In genomic region chr12:88921434-88921833, GRCh38 we compare ENCODE assay signal across 20 cellular contexts.
"Had no signal": no experiment of that assay in that cellular context is flagged by ENCODE, and none has a peak within 500 bp of the region (broad histone marks: within the 10 kb centered on the region; RNA-seq: fewer than 3 reads in every experiment).

No MANE protein-coding gene starts in this region.

- H3K4me1 Mint-ChIP-seq: activated naive CD8-positive, alpha-beta T cell treated with anti-CD3 and anti-CD28 coated beads for 36 hours; naive thymus-derived CD4-positive, alpha-beta T cell had no signal

- DNase-seq: activated CD4-positive, alpha-beta memory T cell treated with anti-CD3 and anti-CD28 coated beads for 36 hours; activated CD4-positive, alpha-beta T cell treated with anti-CD3 and anti-CD28 coated beads for 4 hours; activated CD4-positive, CD25-positive, alpha-beta regulatory T cell; activated naive CD4-positive, alpha-beta T cell treated with Interleukin-2 at 50 U/mL for 16 hours; activated naive CD8-positive, alpha-beta T cell treated with anti-CD3 and anti-CD28 coated beads for 36 hours; activated T-cell treated with anti-CD3 and anti-CD28 coated beads, Interleukin-2, amount 50 U/mL, for 48 hours; central memory CD4-positive, alpha-beta T cell; effector memory CD4-positive, alpha-beta T cell; esophagus squamous epithelium; gastrocnemius medialis; hypothalamus; left cardiac atrium; naive thymus-derived CD4-positive, alpha-beta T cell; psoas muscle; stimulated activated CD4-positive, alpha-beta T cell treated with anti-CD3 and anti-CD28 coated beads, Interleukin-12 subunit alpha, Interleukin-12 subunit beta, amount 100 ng/mL, for 4 hours; stimulated activated CD4-positive, alpha-beta T cell treated with anti-CD3 and anti-CD28 coated beads, Interleukin-4, amount 100 ng/mL, for 4 hours; stimulated activated naive CD8-positive, alpha-beta T cell treated with anti-CD3 and anti-CD28 coated beads, Interleukin-15, Interleukin-2, amounts not matched to agents 100 U/mL and 50 U/mL, for 24 hours; T-helper 1 cell; tibial artery had no signal

- H3K4me1 ChIP-seq: right atrium auricular region had no signal

- H3K27me3 Mint-ChIP-seq: activated CD4-positive, alpha-beta memory T cell treated with anti-CD3 and anti-CD28 coated beads for 36 hours; activated naive CD8-positive, alpha-beta T cell treated with anti-CD3 and anti-CD28 coated beads for 36 hours had no signal

- H3K36me3 ChIP-seq: esophagus squamous epithelium, gastrocnemius medialis, right atrium auricular region, tibial artery had no signal

- H3K4me3 ChIP-seq: esophagus squamous epithelium, gastrocnemius medialis, psoas muscle, right atrium auricular region, tibial artery had no signal

- H3K27ac ChIP-seq: esophagus squamous epithelium, psoas muscle, right atrium auricular region, tibial artery had no signal

- H3K27ac Mint-ChIP-seq: activated CD4-positive, alpha-beta memory T cell treated with anti-CD3 and anti-CD28 coated beads for 36 hours; activated naive CD8-positive, alpha-beta T cell treated with anti-CD3 and anti-CD28 coated beads for 36 hours; naive thymus-derived CD4-positive, alpha-beta T cell had no signal

- H3K9me3 Mint-ChIP-seq: activated CD4-positive, alpha-beta memory T cell treated with anti-CD3 and anti-CD28 coated beads for 36 hours had no signal

- ATAC-seq: gastrocnemius medialis; left cardiac atrium; naive thymus-derived CD4-positive, alpha-beta T cell; psoas muscle; stimulated activated naive CD8-positive, alpha-beta T cell treated with anti-CD3 and anti-CD28 coated beads, Interleukin-15, Interleukin-2, amounts not matched to agents 100 U/mL and 50 U/mL, for 24 hours had no signal

- H3K36me3 Mint-ChIP-seq: activated CD4-positive, alpha-beta memory T cell treated with anti-CD3 and anti-CD28 coated beads for 36 hours; activated naive CD8-positive, alpha-beta T cell treated with anti-CD3 and anti-CD28 coated beads for 36 hours; naive thymus-derived CD4-positive, alpha-beta T cell had no signal

- H3K27me3 ChIP-seq: gastrocnemius medialis, right atrium auricular region, tibial artery had no signal

- H3K4me3 Mint-ChIP-seq: activated CD4-positive, alpha-beta memory T cell treated with anti-CD3 and anti-CD28 coated beads for 36 hours; activated naive CD8-positive, alpha-beta T cell treated with anti-CD3 and anti-CD28 coated beads for 36 hours; naive thymus-derived CD4-positive, alpha-beta T cell had no signal

- H3K9me3 ChIP-seq: esophagus squamous epithelium, gastrocnemius medialis, psoas muscle, right atrium auricular region, tibial artery had no signal
